Comparison of ENCODE assay signal across 26 cellular contexts in genomic region chr7:124796771-124797170, GRCh38. TPM values are rescaled to one million over a fixed set of nuclear protein-coding genes. Genes with fewer than 3 reads are reported as not detected.
"Had no signal": no experiment of that assay in that cellular context is flagged by ENCODE, and none has a peak within 500 bp of the region (broad histone marks: within the 10 kb centered on the region; RNA-seq: fewer than 3 reads in every experiment).

No MANE protein-coding gene starts in this region.

- H3K27me3 ChIP-seq: ovary, tibial nerve, upper lobe of right lung had no signal

- H3K4me1 ChIP-seq: left lung, psoas muscle, tibial nerve, upper lobe of right lung, uterus had no signal

- H3K36me3 ChIP-seq: left lung, ovary, thoracic aorta, tibial nerve, upper lobe of right lung, uterus had no signal

- FAIRE-seq: colon, frontal cortex, islet of Langerhans had no signal

- H3K4me3 ChIP-seq: dorsolateral prefrontal cortex, left lung, ovary, psoas muscle, skin epidermis, thoracic aorta, tibial nerve, upper lobe of right lung, uterus had no signal

- H3K4me3 Mint-ChIP-seq: naive thymus-derived CD8-positive, alpha-beta T cell; nephron progenitor cell; stimulated activated naive B cell treated with anti-CD40 and anti-IgM and Interleukin-4, amounts not matched to agents 10 μg/mL and 1 μg/mL and 100 μg/mL, for 72 hours; stimulated activated naive CD8-positive, alpha-beta T cell treated with anti-CD3 and anti-CD28 coated beads, Interleukin-15, Interleukin-2, amounts not matched to agents 100 ng/mL and 50 ng/mL, for 24 hours had no signal

- ATAC-seq: left cardiac atrium; left lung; naive thymus-derived CD8-positive, alpha-beta T cell; psoas muscle; right cardiac atrium; stimulated activated naive B cell treated with anti-CD40 and anti-IgM and Interleukin-4, amounts not matched to agents 10 μg/mL and 1 μg/mL and 100 μg/mL, for 72 hours; upper lobe of right lung had no signal

- DNase-seq: dorsolateral prefrontal cortex; effector CD4-positive, alpha-beta T cell; head of caudate nucleus; left cardiac atrium; left lung; mesendoderm; midbrain; naive thymus-derived CD8-positive, alpha-beta T cell; nephron progenitor cell; occipital lobe; ovary; posterior cingulate gyrus; psoas muscle; right cardiac atrium; stimulated activated CD4-positive, alpha-beta T cell treated with anti-CD3 and anti-CD28 coated beads, Interleukin-15, amount 100 ng/mL, for 24 hours; stimulated activated CD4-positive, alpha-beta T cell treated with anti-CD3 and anti-CD28 coated beads, Interleukin-2, amount 100 ng/mL, for 48 hours; stimulated activated naive B cell treated with anti-CD40 and anti-IgM and Interleukin-4, amounts not matched to agents 10 μg/mL and 1 μg/mL and 100 μg/mL, for 72 hours; upper lobe of right lung; uterus had no signal

- H3K27ac Mint-ChIP-seq: naive thymus-derived CD8-positive, alpha-beta T cell; nephron progenitor cell; stimulated activated naive B cell treated with anti-CD40 and anti-IgM and Interleukin-4, amounts not matched to agents 10 μg/mL and 1 μg/mL and 100 μg/mL, for 72 hours; stimulated activated naive CD8-positive, alpha-beta T cell treated with anti-CD3 and anti-CD28 coated beads, Interleukin-15, Interleukin-2, amounts not matched to agents 100 ng/mL and 50 ng/mL, for 24 hours had no signal

- H3K4me1 Mint-ChIP-seq: naive thymus-derived CD8-positive, alpha-beta T cell; stimulated activated naive B cell treated with anti-CD40 and anti-IgM and Interleukin-4, amounts not matched to agents 10 μg/mL and 1 μg/mL and 100 μg/mL, for 72 hours had no signal

- H3K27ac ChIP-seq: dorsolateral prefrontal cortex, left lung, ovary, psoas muscle, skin epidermis, thoracic aorta, tibial nerve, upper lobe of right lung, uterus had no signal

- H3K9me3 ChIP-seq: ovary, psoas muscle, thoracic aorta, upper lobe of right lung, uterus had no signal

RNA-seq across cellular contexts. Expression of gene GPR37, which starts 31.2 kb away (rescaled TPM):
- total RNA-seq: naive thymus-derived CD8-positive, alpha-beta T cell had no signal
- polyA plus RNA-seq: naive thymus-derived CD8-positive, alpha-beta T cell had no signal
